ENCODE assay signal across 10 cellular contexts in genomic region chr12:94616217-94616729, GRCh38. TPM values are rescaled to one million over a fixed set of nuclear protein-coding genes. Genes with fewer than 3 reads are reported as not detected.
DNase-seq lines count a peak whose midpoint lies in the region; ATAC-seq, FAIRE-seq and TF ChIP-seq lines count a peak whose summit lies in the region.
"Had no signal": no experiment of that assay in that cellular context is flagged by ENCODE, and none has a peak within 500 bp of the region (broad histone marks: within the 10 kb centered on the region; RNA-seq: fewer than 3 reads in every experiment).

No MANE protein-coding gene starts in this region.

- H3K4me3 ChIP-seq in esophagus (ENCODE audit: low read depth in 1 of 2, low read length in 2 of 2) (no peak overlapping the region), transverse colon (peak overlapping the region in 3 of 4 donors; percentile 9 to 35 (median 11))
- H3K4me3 ChIP-seq in CD8-positive, alpha-beta T cell (ENCODE audit: low read depth, low read length), result no peak overlapping the region
- H3K4me3 ChIP-seq: GM12878 had no signal

- peak overlapping the region; percentile 26 to 69 for H3K27ac ChIP-seq in esophagus (ENCODE audit: low read depth in 2 of 2, low read length in 1 of 2)
- H3K27ac ChIP-seq in transverse colon, result peak overlapping the region; percentile 78 to 83 (median 80)
- H3K27ac ChIP-seq in CD8-positive, alpha-beta T cell (ENCODE audit: low read depth, low read length), result no peak overlapping the region

- H3K27me3 ChIP-seq in esophagus (ENCODE audit: control insufficient read depth in 1 of 2, insufficient read depth in 2 of 2, low read length in 2 of 2) (no peaks in the 10 kb centered on the region), transverse colon (no peaks in the 10 kb centered on the region)
- H3K27me3 ChIP-seq in CD8-positive, alpha-beta T cell (ENCODE audit: insufficient read depth, low read length), result no peaks in the 10 kb centered on the region

- peaks cover 2% of the 10 kb centered on the region for H3K4me1 Mint-ChIP-seq in CD8-positive, alpha-beta T cell (ENCODE audit: low read depth)
- peaks cover 3% of the 10 kb centered on the region for H3K4me1 Mint-ChIP-seq in activated T-helper 2 cell treated with anti-CD3 and anti-CD28 coated beads, Interferon-gamma antibody, Interleukin-2, Interleukin-4, amounts not matched to agents 10 μg/mL and 5 μg/mL and 100 μg/mL, durations not matched to agents 14 hours and 24 hours and 36 hours (ENCODE audit: low read depth)

- in situ Hi-C loops in transverse colon (cut with MboI; ENCODE audit: low pct_ligation_motif_present in 1 of 4, low pct_unique_long_range_greater_than_20kb in 1 of 4, low sequenced_read_pairs in 3 of 4), result no loop called here

- no peak for ATAC-seq in CD8-positive, alpha-beta T cell
- ATAC-seq: GM12878 had no signal

- CTCF ChIA-PET in CD8-positive, alpha-beta T cell (lab: Charles Lee), result no interaction called here

- H3K36me3 Mint-ChIP-seq in CD8-positive, alpha-beta T cell, result no peaks in the 10 kb centered on the region
- H3K36me3 Mint-ChIP-seq in activated T-helper 2 cell treated with anti-CD3 and anti-CD28 coated beads, Interferon-gamma antibody, Interleukin-2, Interleukin-4, amounts not matched to agents 10 μg/mL and 5 μg/mL and 100 μg/mL, durations not matched to agents 14 hours and 24 hours and 36 hours (ENCODE audit: low read depth), result no peaks in the 10 kb centered on the region

- peaks cover 1% of the 10 kb centered on the region for H3K27me3 Mint-ChIP-seq in CD8-positive, alpha-beta T cell (ENCODE audit: low read depth)
- peaks cover 2% of the 10 kb centered on the region for H3K27me3 Mint-ChIP-seq in activated T-helper 2 cell treated with anti-CD3 and anti-CD28 coated beads, Interferon-gamma antibody, Interleukin-2, Interleukin-4, amounts not matched to agents 10 μg/mL and 5 μg/mL and 100 μg/mL, durations not matched to agents 14 hours and 24 hours and 36 hours (ENCODE audit: low read depth)

- intact Hi-C loops in transverse colon (cut with DNase I; ENCODE audit: low total_unique reads), result no loop called here
- intact Hi-C loops in CD8-positive, alpha-beta T cell (cut with DNase I, micrococcal nuclease), result no loop called here
- intact Hi-C loops in activated T-helper 2 cell treated with anti-CD3 and anti-CD28 coated beads, Interferon-gamma antibody, Interleukin-2, Interleukin-4, amounts not matched to agents 10 μg/mL and 5 μg/mL and 100 μg/mL, durations not matched to agents 14 hours and 24 hours and 36 hours (cut with micrococcal nuclease), result no loop called here

- WGBS in esophagus, 2 donors, result 62 to 78% methylated on average over 11 of the region's 11 CpGs
- WGBS in transverse colon (ENCODE audit: low coverage in 1 of 2), 2 donors, result 54 to 72% methylated on average over 8 to 11 of the region's 11 CpGs

- no peak for TF ChIP-seq EP300 in transverse colon (IDR thresholded peaks at IDR 0.05; ENCODE audit: low read depth)

- H3K9me3 ChIP-seq in esophagus (ENCODE audit: control insufficient read depth in 2 of 2, insufficient read depth in 1 of 2, low read depth in 1 of 2, low read length in 1 of 2) (no peaks in the 10 kb centered on the region), transverse colon (no peaks in the 10 kb centered on the region)
- H3K9me3 ChIP-seq in CD8-positive, alpha-beta T cell (ENCODE audit: low read length), result no peaks in the 10 kb centered on the region

- no peak for FAIRE-seq in GM12891 (lab: Jason Lieb, UNC)
- FAIRE-seq: GM12878 had no signal

- H3K36me3 ChIP-seq in esophagus (ENCODE audit: control insufficient read depth in 2 of 2, insufficient read depth in 2 of 2, low read length in 1 of 2) (no peaks in the 10 kb centered on the region), transverse colon (no peaks in the 10 kb centered on the region)
- H3K36me3 ChIP-seq in CD8-positive, alpha-beta T cell (ENCODE audit: insufficient read depth, low read length), result no peaks in the 10 kb centered on the region

- POLR2A ChIA-PET in CD8-positive, alpha-beta T cell (lab: Charles Lee), result no interaction called here

- TF ChIP-seq POLR2A in transverse colon (IDR thresholded peaks at IDR 0.05) (no peak), GM12891 (IDR thresholded peaks at IDR 0.05; ENCODE audit: low read depth, low read length) (no peak)

- no peaks in the 10 kb centered on the region for H3K9me3 Mint-ChIP-seq in CD8-positive, alpha-beta T cell
- H3K9me3 Mint-ChIP-seq in activated T-helper 2 cell treated with anti-CD3 and anti-CD28 coated beads, Interferon-gamma antibody, Interleukin-2, Interleukin-4, amounts not matched to agents 10 μg/mL and 5 μg/mL and 100 μg/mL, durations not matched to agents 14 hours and 24 hours and 36 hours, result no peaks in the 10 kb centered on the region

- no peak overlapping the region for H3K4me3 Mint-ChIP-seq in CD8-positive, alpha-beta T cell
- no peak overlapping the region for H3K4me3 Mint-ChIP-seq in activated T-helper 2 cell treated with anti-CD3 and anti-CD28 coated beads, Interferon-gamma antibody, Interleukin-2, Interleukin-4, amounts not matched to agents 10 μg/mL and 5 μg/mL and 100 μg/mL, durations not matched to agents 14 hours and 24 hours and 36 hours (ENCODE audit: low read depth)

- no peak overlapping the region for H3K27ac Mint-ChIP-seq in CD8-positive, alpha-beta T cell
- no peak overlapping the region for H3K27ac Mint-ChIP-seq in activated T-helper 2 cell treated with anti-CD3 and anti-CD28 coated beads, Interferon-gamma antibody, Interleukin-2, Interleukin-4, amounts not matched to agents 10 μg/mL and 5 μg/mL and 100 μg/mL, durations not matched to agents 14 hours and 24 hours and 36 hours

- no peak for TF ChIP-seq CTCF in transverse colon (IDR thresholded peaks at IDR 0.05)
- no peak for TF ChIP-seq CTCF in CD8-positive, alpha-beta T cell (IDR thresholded peaks at IDR 0.05)

- H3K4me1 ChIP-seq in esophagus (ENCODE audit: control insufficient read depth in 2 of 2, insufficient read depth in 2 of 2, low read length in 1 of 2) (peaks cover 2 to 11% of the 10 kb centered on the region in 2 donors), transverse colon (peaks cover 18 to 44% (median 29%) of the 10 kb centered on the region in 4 donors)
- H3K4me1 ChIP-seq in CD8-positive, alpha-beta T cell (ENCODE audit: insufficient read depth, low read length), result no peaks in the 10 kb centered on the region

- DNase-seq in RPMI7951 (ENCODE audit: low read depth), result peak; percentile 62
- DNase-seq in midbrain (lab: John Stamatoyannopoulos, UW), result peak; percentile 86
- peak; percentile 68 for DNase-seq in transverse colon
- no peak for DNase-seq in CD8-positive, alpha-beta T cell
- DNase-seq in activated T-helper 2 cell treated with anti-CD3 and anti-CD28 coated beads, Interferon-gamma antibody, Interleukin-2, Interleukin-4, amounts not matched to agents 10 μg/mL and 5 μg/mL and 100 μg/mL, durations not matched to agents 14 hours and 24 hours and 36 hours (ENCODE audit: low spot score), result no peak
- no peak for DNase-seq in GM12891 (ENCODE audit: insufficient read length, low spot score)
- DNase-seq: activated CD4-positive, alpha-beta T cell treated with anti-CD3 and anti-CD28 coated beads for 4 hours; effector memory CD4-positive, alpha-beta T cell had no signal

TF ChIP-seq in GM12891, 5 proteins besides CTCF, POLR2A, EP300 and RAD21:
- TF ChIP-seq POU2F2 (IDR thresholded peaks at IDR 0.05; ENCODE audit: low read depth, low read length), result no peak
- no peak for TF ChIP-seq POLR2AphosphoS5 (IDR thresholded peaks at IDR 0.05; ENCODE audit: low read depth, low read length)
- no peak for TF ChIP-seq PAX5 (IDR thresholded peaks at IDR 0.05; ENCODE audit: insufficient read depth, low read length, severe bottlenecking)
- TF ChIP-seq SPI1 (IDR thresholded peaks at IDR 0.05; ENCODE audit: low read depth, low read length), result no peak
- TF ChIP-seq TAF1 (IDR thresholded peaks at IDR 0.05; ENCODE audit: low read depth, low read length), result no peak

RNA-seq across cellular contexts. Expression of gene TMCC3, which starts 34.1 kb away (rescaled TPM):
- 2.1 and 2.4 TPM in 2 replicates for total RNA-seq in RPMI7951 (2014; rRNA removed; shearing (Covaris generic))
- polyA plus RNA-seq in esophagus, result 1 to 10 TPM; 2.5 to 3.0 TPM
- 10 to 100 TPM in 3 of 4 donors, 1 to 10 TPM in 1; 6.4 to 79.3 (median 65.9) TPM for total RNA-seq in transverse colon
- total RNA-seq in CD8-positive, alpha-beta T cell, result 1 to 10 TPM; 1.3 to 2.4 TPM
- 0.05 and 0.14 TPM in 2 replicates for total RNA-seq in activated T-helper 2 cell treated with anti-CD3 and anti-CD28 coated beads, Interferon-gamma antibody, Interleukin-2, Interleukin-4, amounts not matched to agents 10 μg/mL and 5 μg/mL and 100 μg/mL, durations not matched to agents 14 hours and 24 hours and 36 hours
- 8.1 TPM for polyA plus RNA-seq in GM12891 (2012; ENCODE audit: low read depth, missing spikeins)

Comparison
In these comparisons a context has a peak if more than half of its experiments do, and no peak if none do; other contexts are left out.
1. DNase-seq: peak in RPMI7951 (single experiment), midbrain (single experiment) and transverse colon (single experiment); none in CD8-positive, alpha-beta T cell (0 of 7), activated T-helper 2 cell treated with anti-CD3 and anti-CD28 coated beads, Interferon-gamma antibody, Interleukin-2, Interleukin-4, amounts not matched to agents 10 μg/mL and 5 μg/mL and 100 μg/mL, durations not matched to agents 14 hours and 24 hours and 36 hours (single experiment) and GM12891 (single experiment).
2. H3K4me3 ChIP-seq: peak in transverse colon (3 of 4); none in esophagus (0 of 2) and CD8-positive, alpha-beta T cell (single experiment).